Comparison of ENCODE assay signal across 11 cellular contexts in genomic region chr1:15681346-15682290, GRCh38. TPM values are rescaled to one million over a fixed set of nuclear protein-coding genes. Genes with fewer than 3 reads are reported as not detected.
DNase-seq lines count a peak whose midpoint lies in the region; ATAC-seq and TF ChIP-seq lines count a peak whose summit lies in the region.
"Had no signal": no experiment of that assay in that cellular context is flagged by ENCODE, and none has a peak within 500 bp of the region (broad histone marks: within the 10 kb centered on the region; RNA-seq: fewer than 3 reads in every experiment).

No MANE protein-coding gene starts in this region.

- no peak for ATAC-seq in PC-3

- no peaks in the 10 kb centered on the region for H3K27me3 Mint-ChIP-seq in progenitor cell of endocrine pancreas

- no peak overlapping the region for H2AFZ ChIP-seq in PC-3 (ENCODE audit: low read length)

- peaks cover 26% of the 10 kb centered on the region for H3K79me2 ChIP-seq in PC-3 (ENCODE audit: low read length)

- intact Hi-C loops in PC-3 (cut with micrococcal nuclease) = no loop called here

- in situ Hi-C loops in GM13976 (cut with MboI; ENCODE audit: low sequenced_read_pairs, unreplicated experiment) = no loop called here

- H3K9me2 ChIP-seq in PC-3 (replicated peaks; ENCODE audit: low read length) = no peaks in the 10 kb centered on the region
- H3K9me2 ChIP-seq: SK-N-SH had no signal

- DNase-seq in COLO829 (ENCODE audit: low spot score) (peak; percentile 20), PC-3 (no peak), fibroblast of gingiva (ENCODE audit: low read depth) (peak; percentile 12), progenitor cell of endocrine pancreas (ENCODE audit: low spot score, unreplicated experiment) (no peak), T1000 (lab: John Stamatoyannopoulos, UW) (no peak), NCI-H2171 (lab: John Stamatoyannopoulos, UW) (no peak), GM13976 (ENCODE audit: low spot score) (no peak)
- DNase-seq in activated naive CD4-positive, alpha-beta T cell (lab: John Stamatoyannopoulos, UW) = no peak
- DNase-seq: activated gamma-delta T cell treated with Interleukin-2 at 50 U/mL for 16 hours, NCI-H1694, SK-N-SH had no signal

- H3K36me3 Mint-ChIP-seq in progenitor cell of endocrine pancreas (ENCODE audit: insufficient read depth) = no peaks in the 10 kb centered on the region

- POLR2A ChIA-PET in PC-3 (lab: Charles Lee; ENCODE audit: unreplicated experiment) = interaction anchor here (0.5 kb wide), 1 partner anchor 80 kb away, joined by 3 read pairs; no protein-coding TSS in a partner anchor

- CTCF ChIA-PET in PC-3 (lab: Charles Lee) = no interaction called here

- no peaks in the 10 kb centered on the region for H3K27me3 ChIP-seq in PC-3 (ENCODE audit: low read length)

- no peaks in the 10 kb centered on the region for H3F3A ChIP-seq in PC-3 (ENCODE audit: low read length, unreplicated experiment)

- no peaks in the 10 kb centered on the region for H3K36me3 ChIP-seq in PC-3 (ENCODE audit: low read depth, low read length)

- peaks cover 5% of the 10 kb centered on the region for H3K9me3 Mint-ChIP-seq in progenitor cell of endocrine pancreas (ENCODE audit: low read depth)

- H3K4me3 Mint-ChIP-seq in progenitor cell of endocrine pancreas (ENCODE audit: low read depth) = peak overlapping the region; percentile 75

- H4K20me1 ChIP-seq in PC-3 (ENCODE audit: low read length) = 0 out of 2 replicates have a peak, but pooled peaks cover 9% of the 10 kb centered on the region

- peak overlapping the region; percentile 27 for H3K4me2 ChIP-seq in PC-3 (ENCODE audit: low read length)
- H3K4me2 ChIP-seq: SK-N-SH had no signal

- H3K4me1 ChIP-seq in PC-3 (ENCODE audit: insufficient read depth, low read length) = peaks cover 39% of the 10 kb centered on the region

- BruUV-seq in PC-3 (replicated peaks; lab: Mats Ljungman, UMichigan) = no TSS peak

- H3K9ac ChIP-seq in PC-3 (ENCODE audit: low read length) = no peak overlapping the region
- H3K9ac ChIP-seq: SK-N-SH had no signal

- H3K4me1 Mint-ChIP-seq in progenitor cell of endocrine pancreas (ENCODE audit: low read depth) = peaks cover 16% of the 10 kb centered on the region

- H3K27ac Mint-ChIP-seq in progenitor cell of endocrine pancreas = no peak overlapping the region

- peak overlapping the region; percentile 75 for H3K27ac ChIP-seq in PC-3 (ENCODE audit: low read length)

- H3K9me3 ChIP-seq in PC-3 (ENCODE audit: low read length) = no peaks in the 10 kb centered on the region
- H3K9me3 ChIP-seq: SK-N-SH had no signal

- TF ChIP-seq CTCF in PC-3 (conservative IDR thresholded peaks at IDR 0.05; ENCODE audit: low read depth, low read length) (no peak), progenitor cell of endocrine pancreas (IDR thresholded peaks at IDR 0.05; ENCODE audit: unreplicated experiment) (no peak), GM13976 (IDR thresholded peaks at IDR 0.05; ENCODE audit: borderline replicate concordance, control extremely low read depth, extremely low read depth, insufficient read depth, missing control alignments) (no peak)

- no peak overlapping the region for H3K4me3 ChIP-seq in PC-3 (ENCODE audit: low read length)

RNA-seq across cellular contexts. Expression of gene PLEKHM2, which starts 2.5 kb away (rescaled TPM):
- 31.3 and 44.6 TPM in 2 replicates for total RNA-seq in PC-3 (2014; rRNA removed)
- total RNA-seq in progenitor cell of endocrine pancreas = 60.1 and 70.4 TPM in 2 replicates

RNA-seq across cellular contexts. Expression of gene SLC25A34, which starts 54.4 kb away (rescaled TPM):
- 0.44 and 2.6 TPM in 2 replicates for total RNA-seq in PC-3 (2014; rRNA removed)
- 5.5 and 6.0 TPM in 2 replicates for total RNA-seq in progenitor cell of endocrine pancreas

Comparison
In these comparisons a context has a peak if more than half of its experiments do, and no peak if none do; other contexts are left out.
1. DNase-seq: peak in COLO829 (single experiment) and fibroblast of gingiva (single experiment); none in PC-3 (single experiment), progenitor cell of endocrine pancreas (single experiment), activated naive CD4-positive, alpha-beta T cell (0 of 4), T1000 (single experiment), NCI-H2171 (single experiment) and GM13976 (single experiment).